ENCODE assay signal across 22 cellular contexts in the genomic region with DNA sequence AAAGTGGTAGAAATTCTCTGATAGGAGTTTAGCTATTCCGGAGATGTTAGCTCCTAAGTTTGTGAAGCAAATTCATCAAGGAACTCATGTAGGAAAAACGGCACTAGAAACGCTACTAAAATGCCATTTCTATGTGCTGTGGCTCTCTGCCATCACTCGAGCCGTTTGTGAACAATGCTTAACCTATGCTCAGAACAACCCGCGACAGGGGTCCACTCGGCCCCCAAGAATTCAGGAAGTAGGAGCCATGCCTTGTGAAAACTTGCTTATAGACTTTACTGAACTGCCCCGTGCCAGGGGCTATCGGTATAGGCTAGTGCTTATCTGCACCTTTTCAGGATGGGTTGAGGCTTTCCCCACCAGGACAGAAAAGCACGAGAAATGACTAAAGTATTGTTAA. TPM values are rescaled to one million over a fixed set of nuclear protein-coding genes. Genes with fewer than 3 reads are reported as not detected.
"Had no signal": no experiment of that assay in that cellular context is flagged by ENCODE, and none has a peak within 500 bp of the region (broad histone marks: within the 10 kb centered on the region; RNA-seq: fewer than 3 reads in every experiment).

No MANE protein-coding gene starts in this region.

- H3K27me3 ChIP-seq: tibial nerve, upper lobe of right lung, vagina had no signal

- DNase-seq: effector CD4-positive, alpha-beta T cell; heart right ventricle; islet precursor cell; left ventricle myocardium superior; mesendoderm; naive thymus-derived CD4-positive, alpha-beta T cell; nephron progenitor cell; psoas muscle; retina; spleen; stimulated activated CD4-positive, alpha-beta T cell treated with anti-CD3 and anti-CD28 coated beads, Interleukin-15, amount 100 ng/mL, for 24 hours; stimulated activated CD4-positive, alpha-beta T cell treated with anti-CD3 and anti-CD28 coated beads, Interleukin-1b, Interleukin-23, amount 100 ng/mL, for 48 hours; stimulated activated CD4-positive, alpha-beta T cell treated with anti-CD3 and anti-CD28 coated beads, Interleukin-4, amount 100 ng/mL, for 24 hours; upper lobe of right lung had no signal

- H3K4me3 ChIP-seq: coronary artery, heart right ventricle, lung, psoas muscle, spleen, tibial nerve, upper lobe of right lung, vagina had no signal

- ATAC-seq: heart right ventricle; left ventricle myocardium superior; naive thymus-derived CD4-positive, alpha-beta T cell; psoas muscle; sciatic nerve; stimulated activated memory B cell treated with anti-CD40 and anti-IgM and Interleukin-4, amounts not matched to agents 10 μg/mL and 1 μg/mL and 100 μg/mL, for 72 hours; upper lobe of right lung had no signal

- H3K36me3 ChIP-seq: heart right ventricle, spleen, tibial nerve, upper lobe of right lung, vagina had no signal

- H3K4me1 ChIP-seq: heart right ventricle, psoas muscle, spleen, tibial nerve, upper lobe of right lung, vagina had no signal

- H3K9me3 ChIP-seq: heart right ventricle, psoas muscle, spleen, tibial nerve, upper lobe of right lung, vagina had no signal

- H3K27ac ChIP-seq: coronary artery, heart right ventricle, psoas muscle, spleen, tibial nerve, upper lobe of right lung, vagina had no signal

RNA-seq across cellular contexts. Expression of gene SLC15A1, which starts 14.2 kb away (rescaled TPM):
- total RNA-seq: dermis microvascular lymphatic vessel endothelial cell; heart right ventricle; left ventricle myocardium superior; naive thymus-derived CD4-positive, alpha-beta T cell; psoas muscle; skeletal muscle tissue; spleen; tibial nerve; upper lobe of right lung had no signal
- polyA plus RNA-seq: naive thymus-derived CD4-positive, alpha-beta T cell had no signal
